ENCODE assay signal across 9 cellular contexts in genomic region chr4:40516651-40517050, GRCh38.
DNase-seq lines count a peak whose midpoint lies in the region; ATAC-seq lines count a peak whose summit lies in the region.
"Had no signal": no experiment of that assay in that cellular context is flagged by ENCODE, and none has a peak within 500 bp of the region (broad histone marks: within the 10 kb centered on the region; RNA-seq: fewer than 3 reads in every experiment).

No MANE protein-coding gene starts in this region.

- no CpG with 5 or more reads among the region's 4 CpGs for WGBS in trophoblast cell (ENCODE audit: extremely low coverage, insufficient coverage, insufficient read length)

- H3K18ac ChIP-seq in trophoblast cell (ENCODE audit: low read length) = no peak overlapping the region

- no peaks in the 10 kb centered on the region for H3K9me3 Mint-ChIP-seq in activated naive CD8-positive, alpha-beta T cell treated with anti-CD3 and anti-CD28 coated beads for 36 hours

- no peak overlapping the region for H2AFZ ChIP-seq in trophoblast cell (ENCODE audit: insufficient read depth, low read length, poor library complexity)

- H2AK5ac ChIP-seq in trophoblast cell (ENCODE audit: low read length) = no peak overlapping the region

- DNase-seq in activated naive CD8-positive, alpha-beta T cell treated with anti-CD3 and anti-CD28 coated beads for 36 hours = no peak
- peak; percentile 46 to 63 for DNase-seq in trophoblast cell
- no peak for DNase-seq in HPDE6-E6E7 (ENCODE audit: extremely low spot score)
- no peak for DNase-seq in RKO (ENCODE audit: low spot score)
- DNase-seq in NCI-H1694 treated with DMSO at 0.1 percent for 48 hours (lab: John Stamatoyannopoulos, UW) = no peak
- DNase-seq: ovary had no signal

- no peak overlapping the region for H3K4me3 ChIP-seq in trophoblast cell (ENCODE audit: low read depth, low read length)
- H3K4me3 ChIP-seq: ovary had no signal

- H3K27ac ChIP-seq in trophoblast cell (ENCODE audit: low read depth, low read length) = no peak overlapping the region
- H3K27ac ChIP-seq: ovary had no signal

- H3K23ac ChIP-seq in trophoblast cell (ENCODE audit: low read length) = no peak overlapping the region

- peaks cover 3% of the 10 kb centered on the region for H3K79me1 ChIP-seq in trophoblast cell (ENCODE audit: low read length)

- H3K14ac ChIP-seq in trophoblast cell (ENCODE audit: low read length) = no peak overlapping the region

- ATAC-seq in GM18909 (IDR thresholded peaks at IDR 0.05; ENCODE audit: poor library complexity, unreplicated experiment) (peak; percentile 44), HG02678 (IDR thresholded peaks at IDR 0.05; ENCODE audit: unreplicated experiment) (peak; percentile 36), HG03442 (IDR thresholded peaks at IDR 0.05; ENCODE audit: unreplicated experiment) (no peak)

- peaks cover 20 to 21% of the 10 kb centered on the region in 2 experiments for H3K4me1 ChIP-seq in trophoblast cell (ENCODE audit: control insufficient read depth in 1 of 2, insufficient read depth in 2 of 2, low read length in 2 of 2)

- H4K8ac ChIP-seq in trophoblast cell (ENCODE audit: low read depth, low read length) = no peak overlapping the region

- peaks cover 18% of the 10 kb centered on the region for H3K4me1 Mint-ChIP-seq in activated naive CD8-positive, alpha-beta T cell treated with anti-CD3 and anti-CD28 coated beads for 36 hours

- no peaks in the 10 kb centered on the region for H3K36me3 ChIP-seq in trophoblast cell (ENCODE audit: control insufficient read depth in 1 of 2, insufficient read depth in 2 of 2, low read length in 2 of 2)
- H3K36me3 ChIP-seq: ovary had no signal

- H4K12ac ChIP-seq in trophoblast cell (ENCODE audit: low read depth, low read length) = no peak overlapping the region

- H3K4me2 ChIP-seq in trophoblast cell (ENCODE audit: low read length) = no peak overlapping the region

- no peak overlapping the region for H2BK12ac ChIP-seq in trophoblast cell (ENCODE audit: low read length)

- no peak overlapping the region for H3K4me3 Mint-ChIP-seq in activated naive CD8-positive, alpha-beta T cell treated with anti-CD3 and anti-CD28 coated beads for 36 hours

- no peak overlapping the region for H4K91ac ChIP-seq in trophoblast cell (ENCODE audit: low read depth, low read length)

- H3K79me2 ChIP-seq in trophoblast cell (ENCODE audit: control insufficient read depth, insufficient read depth, low read length, poor library complexity) = no peaks in the 10 kb centered on the region

- no peak overlapping the region for H2BK5ac ChIP-seq in trophoblast cell (ENCODE audit: low read depth, low read length, poor library complexity)

- no peaks in the 10 kb centered on the region for H3K27me3 Mint-ChIP-seq in activated naive CD8-positive, alpha-beta T cell treated with anti-CD3 and anti-CD28 coated beads for 36 hours

- no peaks in the 10 kb centered on the region for H3K27me3 ChIP-seq in trophoblast cell (ENCODE audit: insufficient read depth, low read length)
- H3K27me3 ChIP-seq: ovary had no signal

- no peaks in the 10 kb centered on the region for H3K36me3 Mint-ChIP-seq in activated naive CD8-positive, alpha-beta T cell treated with anti-CD3 and anti-CD28 coated beads for 36 hours

- no peak overlapping the region for H2BK120ac ChIP-seq in trophoblast cell (ENCODE audit: insufficient read depth, low read length, poor library complexity)

- H3K4ac ChIP-seq in trophoblast cell (ENCODE audit: low read depth, low read length) = no peak overlapping the region

- H3K9me3 ChIP-seq in trophoblast cell (ENCODE audit: insufficient read depth, low read depth, low read length) = no peaks in the 10 kb centered on the region
- H3K9me3 ChIP-seq: ovary had no signal

- H3K9ac ChIP-seq in trophoblast cell (ENCODE audit: low read length) = no peak overlapping the region

- H3K27ac Mint-ChIP-seq in activated naive CD8-positive, alpha-beta T cell treated with anti-CD3 and anti-CD28 coated beads for 36 hours = peak overlapping the region; percentile 8

Comparison
In these comparisons a context has a peak if more than half of its experiments do, and no peak if none do; other contexts are left out.
1. DNase-seq: peak in trophoblast cell (2 of 2); none in activated naive CD8-positive, alpha-beta T cell treated with anti-CD3 and anti-CD28 coated beads for 36 hours (single experiment), HPDE6-E6E7 (single experiment), RKO (single experiment) and NCI-H1694 treated with DMSO at 0.1 percent for 48 hours (single experiment).